ENCODE assay signal across 8 cellular contexts in the genomic region with DNA sequence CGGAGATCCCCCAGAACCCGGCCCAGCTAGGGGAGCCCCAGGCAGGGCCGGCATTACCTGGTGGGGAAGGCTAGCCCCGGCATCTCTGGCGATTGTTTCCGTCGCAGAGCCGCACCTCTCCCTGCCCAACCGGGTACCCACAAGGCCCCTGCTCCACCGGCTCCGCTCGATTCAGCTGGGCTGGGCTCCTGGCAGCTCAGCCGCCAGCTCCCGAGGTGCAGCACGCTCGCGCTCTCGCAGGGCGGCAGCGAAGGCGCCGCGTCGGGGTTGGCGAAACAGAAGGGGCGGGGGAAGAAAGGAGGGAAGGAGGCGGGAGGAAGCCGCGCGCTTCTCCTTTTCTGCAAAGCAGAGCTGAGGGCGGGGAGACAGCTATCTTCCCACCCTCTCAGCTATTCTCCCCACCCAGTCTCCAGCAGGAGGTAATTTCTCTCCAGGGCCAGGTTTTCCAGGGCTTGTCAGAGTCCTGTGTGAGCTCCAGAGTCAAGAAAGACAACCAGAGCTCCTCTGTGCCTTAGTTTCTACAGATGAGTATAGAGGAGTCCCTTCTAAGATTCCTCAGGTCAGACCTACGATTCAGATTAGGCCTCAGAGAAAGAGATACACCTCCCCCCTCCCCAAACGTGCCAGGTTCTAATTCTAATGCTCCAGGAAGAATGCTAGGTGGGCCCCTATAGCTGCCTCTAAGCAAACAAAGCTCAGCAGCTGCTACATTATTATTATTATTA.
DNase-seq lines count a peak whose midpoint lies in the region; ATAC-seq, FAIRE-seq and TF ChIP-seq lines count a peak whose summit lies in the region.

No MANE protein-coding gene starts in this region.

- H3K9me3 ChIP-seq in colonic mucosa: no peaks in the 10 kb centered on the region

- peak overlapping the region; percentile 50 for H3K4me3 ChIP-seq in colonic mucosa

- TF ChIP-seq POLR2A in GM12892 (IDR thresholded peaks at IDR 0.05; ENCODE audit: low read depth, low read length): peak; percentile 73; the same call in 1 of the 2 replicates

- no peaks in the 10 kb centered on the region for H3K36me3 ChIP-seq in colonic mucosa

- peaks cover 14% of the 10 kb centered on the region for H3K4me1 ChIP-seq in colonic mucosa

- H3K27me3 ChIP-seq in colonic mucosa: no peaks in the 10 kb centered on the region

- DNase-seq in GM12892 (ENCODE audit: insufficient read length): peak; percentile 59
- DNase-seq in NCI-H2029 (lab: John Stamatoyannopoulos, UW): peak; percentile 64
- DNase-seq in activated CD4-positive, alpha-beta T cell treated with anti-CD3 and anti-CD28 coated beads for 48 hours: peak; percentile 86
- DNase-seq in colonic mucosa: peak; percentile 92
- DNase-seq in left lobe of liver (ENCODE audit: low spot score): peak; percentile 63
- DNase-seq in stimulated activated CD4-positive, alpha-beta T cell treated with anti-CD3 and anti-CD28 coated beads, Interleukin-2, amount 100 ng/mL, for 24 hours: peak; percentile 79 to 82
- no peak for DNase-seq in SW480 (ENCODE audit: low spot score)

- H3K9ac ChIP-seq in colonic mucosa (ENCODE audit: low read depth in 2 of 2, low read length in 2 of 2): peak overlapping the region; percentile 66 to 87

- H3K27ac ChIP-seq in colonic mucosa: peak overlapping the region; percentile 59

- intact Hi-C loops in colonic mucosa (cut with DNase I): loop anchor here (5.0 kb wide), 1 partner anchor 55 kb away; no protein-coding TSS in a partner anchor

- TF ChIP-seq CTCF in colonic mucosa (IDR thresholded peaks at IDR 0.05): no peak

- peak; percentile 98 for FAIRE-seq in GM12892 (lab: Jason Lieb, UNC)

- ATAC-seq in HG02678 (IDR thresholded peaks at IDR 0.05; ENCODE audit: unreplicated experiment) (peak; percentile 92), left lobe of liver (peak; percentile 74)
